ENCODE assay signal across 1 cellular context in the genomic region with DNA sequence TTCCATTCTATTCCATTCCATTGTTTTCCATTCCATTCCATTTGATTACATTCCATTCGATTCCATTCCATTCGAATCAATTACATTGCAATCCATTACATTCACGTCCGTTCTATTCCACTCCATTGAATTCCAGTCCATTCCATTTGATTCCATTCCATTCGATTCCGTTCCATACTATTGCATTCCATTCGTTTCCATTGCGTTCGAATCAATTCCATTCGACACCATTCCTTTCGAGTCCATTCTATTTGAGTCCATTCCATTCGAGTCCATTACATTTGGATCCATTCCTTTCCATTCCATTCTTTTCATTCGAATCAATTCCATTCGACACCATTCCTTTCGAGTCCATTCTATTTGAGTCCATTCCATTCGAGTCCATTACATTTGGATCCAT.
TF ChIP-seq lines count a peak whose summit lies in the region.

No MANE protein-coding gene starts in this region.

TF ChIP-seq in H1, 55 proteins besides CTCF, POLR2A, EP300 and RAD21:
- 0 out of 2 replicates have a peak, but pooled peaks have one; percentile 54 for TF ChIP-seq CBX5 (IDR thresholded peaks at IDR 0.05; ENCODE audit: low read depth, low read length)
